Comparison of ENCODE assay signal across 13 cellular contexts in the genomic region with DNA sequence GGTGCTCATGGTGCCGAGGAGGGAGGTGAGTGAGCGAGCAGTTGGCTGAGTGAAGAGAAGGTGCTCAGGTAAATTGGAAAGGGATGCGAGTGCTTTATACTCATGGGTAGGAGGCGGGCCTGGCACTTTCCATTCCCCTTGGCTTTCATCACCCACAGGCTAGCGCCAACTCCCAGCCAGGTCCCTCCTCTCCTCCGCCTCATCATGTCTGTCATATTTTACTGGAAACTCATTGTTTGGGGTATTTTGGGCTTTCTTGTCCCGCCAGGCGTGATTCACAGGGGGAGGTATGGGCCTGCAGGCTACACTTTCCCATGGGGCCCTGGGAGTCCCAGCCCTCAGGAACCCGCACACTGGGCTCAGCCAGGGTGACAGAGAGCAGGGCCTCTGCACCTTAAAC. TPM values are rescaled to one million over a fixed set of nuclear protein-coding genes. Genes with fewer than 3 reads are reported as not detected.
"Had no signal": no experiment of that assay in that cellular context is flagged by ENCODE, and none has a peak within 500 bp of the region (broad histone marks: within the 10 kb centered on the region; RNA-seq: fewer than 3 reads in every experiment).

No MANE protein-coding gene starts in this region.

RNA-seq across cellular contexts. Expression of a gene that starts 26.8 kb away (rescaled TPM):
- total RNA-seq: natural killer cell treated with Interleukin-12 subunit alpha and Interleukin-12 subunit beta and Interleukin-15 and Interleukin-18, amount 100 ng/mL, for 72 hours; neural crest cell; omental fat pad; osteocyte; pancreas; posterior vena cava; prostate gland; pulmonary artery endothelial cell; right atrium auricular region; sciatic nerve; suprapubic skin; testis; ureter had no signal
- polyA plus RNA-seq: pancreas had no signal
